ENCODE assay signal across 8 cellular contexts in genomic region chr1:31762726-31763670, GRCh38. TPM values are rescaled to one million over a fixed set of nuclear protein-coding genes. Genes with fewer than 3 reads are reported as not detected.
A peak's percentile ranks its signal among the peaks of the same experiment; 100 is the strongest.
DNase-seq lines count a peak whose midpoint lies in the region; ATAC-seq, FAIRE-seq and TF ChIP-seq lines count a peak whose summit lies in the region.

No MANE protein-coding gene starts in this region.

- TF ChIP-seq CTCF in astrocyte (IDR thresholded peaks at IDR 0.05; ENCODE audit: insufficient read depth, low read depth, low read length), result peak; percentile 23
- TF ChIP-seq CTCF in hepatocyte (IDR thresholded peaks at IDR 0.05; ENCODE audit: poor library complexity), result peak; percentile 60
- peak; percentile 72 for TF ChIP-seq CTCF in retinal pigment epithelial cell (conservative IDR thresholded peaks at IDR 0.05; ENCODE audit: low read depth, low read length)
- no peak for TF ChIP-seq CTCF in lower leg skin (IDR thresholded peaks at IDR 0.05)

- WGBS in hepatocyte (ENCODE audit: low lambda C conversion rate, missing lambda C conversion rate), result 1% methylated on average over 39 of the region's 60 CpGs
- 0 to 2% methylated on average over 43 to 47 of the region's 60 CpGs for WGBS in lower leg skin, 2 donors

- H3K4me2 ChIP-seq in astrocyte (ENCODE audit: low read length) (peak overlapping the region; percentile 93), hepatocyte (peak overlapping the region; percentile 99)

- H3K36me3 Mint-ChIP-seq in T-helper 17 cell (ENCODE audit: low read depth) (no peaks in the 10 kb centered on the region), astrocyte (ENCODE audit: low read depth, unreplicated experiment) (no peaks in the 10 kb centered on the region)

- H3K4me1 ChIP-seq in ES-I3 (ENCODE audit: insufficient read depth, low read length), result peaks cover 52% of the 10 kb centered on the region
- H3K4me1 ChIP-seq in astrocyte (ENCODE audit: insufficient read depth, low read length), result peaks cover 45% of the 10 kb centered on the region
- H3K4me1 ChIP-seq in hepatocyte (ENCODE audit: insufficient read depth), result peaks cover 34% of the 10 kb centered on the region

- intact Hi-C loops in lower leg skin (cut with DNase I; ENCODE audit: low total_unique reads), result no loop called here

- H3K36me3 ChIP-seq in ES-I3 (ENCODE audit: insufficient read depth, low read length), result no peaks in the 10 kb centered on the region
- no peaks in the 10 kb centered on the region for H3K36me3 ChIP-seq in astrocyte (ENCODE audit: insufficient read depth, low read length)
- no peaks in the 10 kb centered on the region for H3K36me3 ChIP-seq in hepatocyte (replicated peaks; ENCODE audit: insufficient read depth, low read depth)

- peak; percentile 64 for ATAC-seq in T-helper 17 cell
- no peak for ATAC-seq in HG02870 (IDR thresholded peaks at IDR 0.05; ENCODE audit: unreplicated experiment)

- DNase-seq in NCI-H1092 (lab: John Stamatoyannopoulos, UW), result peak; percentile 75
- peak; percentile 65 to 68 (median 68) for DNase-seq in T-helper 17 cell
- DNase-seq in astrocyte (ENCODE audit: low read depth), result no peak
- DNase-seq in hepatocyte (ENCODE audit: low spot score), result peak; percentile 90
- DNase-seq in retinal pigment epithelial cell (ENCODE audit: low read depth), result no peak
- DNase-seq in lower leg skin (ENCODE audit: low spot score in 2 of 2), result no peak

- H3K9ac ChIP-seq in ES-I3 (ENCODE audit: low read depth, low read length), result peak overlapping the region; percentile 55; the same call in 1 of the 2 replicates
- peak overlapping the region; percentile 55 for H3K9ac ChIP-seq in astrocyte (ENCODE audit: low read length)

- H3K27me3 Mint-ChIP-seq in T-helper 17 cell (no peaks in the 10 kb centered on the region), astrocyte (ENCODE audit: low read depth, unreplicated experiment) (peaks cover 17% of the 10 kb centered on the region)

- H3K4me3 ChIP-seq in astrocyte (ENCODE audit: insufficient read depth, low read depth, low read length) (peak overlapping the region; percentile 61), hepatocyte (peak overlapping the region; percentile 82), retinal pigment epithelial cell (ENCODE audit: low read length) (peak overlapping the region; percentile 49), lower leg skin (ENCODE audit: low read depth, poor library complexity, severe bottlenecking) (no peak overlapping the region)

- no peak for TF ChIP-seq POLR2A in lower leg skin (IDR thresholded peaks at IDR 0.05)

- H3K27ac Mint-ChIP-seq in T-helper 17 cell (no peak overlapping the region), astrocyte (ENCODE audit: unreplicated experiment) (no peak overlapping the region)

- H2AFZ ChIP-seq in astrocyte (ENCODE audit: low read depth, low read length) (peak overlapping the region; percentile 76), hepatocyte (no peak overlapping the region)

- H3K4me3 Mint-ChIP-seq in T-helper 17 cell, result peak overlapping the region; percentile 91
- H3K4me3 Mint-ChIP-seq in astrocyte (ENCODE audit: unreplicated experiment), result peak overlapping the region; percentile 89

- H4K20me1 ChIP-seq in astrocyte (ENCODE audit: insufficient read depth, low read length) (peaks cover 15% of the 10 kb centered on the region), hepatocyte (ENCODE audit: insufficient read depth, poor library complexity, severe bottlenecking) (no peaks in the 10 kb centered on the region)

- H3K27me3 ChIP-seq in astrocyte (ENCODE audit: insufficient read depth, low read length) (no peaks in the 10 kb centered on the region), hepatocyte (peaks cover 22% of the 10 kb centered on the region)

- H3K9me3 Mint-ChIP-seq in astrocyte (ENCODE audit: unreplicated experiment), result no peaks in the 10 kb centered on the region

- no peak for FAIRE-seq in astrocyte (lab: Jason Lieb, UNC)

- H3K4me1 Mint-ChIP-seq in T-helper 17 cell (peaks cover 18% of the 10 kb centered on the region), astrocyte (ENCODE audit: low read depth, unreplicated experiment) (peaks cover 24% of the 10 kb centered on the region)

- H3K27ac ChIP-seq in astrocyte (ENCODE audit: low read depth, low read length), result no peak overlapping the region
- no peak overlapping the region for H3K27ac ChIP-seq in hepatocyte

- H3K79me2 ChIP-seq in astrocyte (ENCODE audit: insufficient read depth, low read length) (peaks cover 2% of the 10 kb centered on the region), hepatocyte (peaks cover 12% of the 10 kb centered on the region)

- no peaks in the 10 kb centered on the region for H3K9me2 ChIP-seq in hepatocyte (replicated peaks; ENCODE audit: insufficient read depth)

- H3K9me3 ChIP-seq in ES-I3 (ENCODE audit: control insufficient read depth, insufficient read depth, low read length) (no peaks in the 10 kb centered on the region), T-helper 17 cell (ENCODE audit: control insufficient read depth, low read length, poor library complexity, severe bottlenecking) (no peaks in the 10 kb centered on the region), astrocyte (ENCODE audit: insufficient read depth, low read depth, low read length) (no peaks in the 10 kb centered on the region), hepatocyte (ENCODE audit: low read depth) (no peaks in the 10 kb centered on the region)

RNA-seq across cellular contexts. Expression of gene ADGRB2, which starts 1.1 kb away (rescaled TPM):
- total RNA-seq in T-helper 17 cell (1 to 10 TPM; 1.0 to 1.4 TPM), astrocyte (25.1 and 25.8 TPM in 2 replicates), hepatocyte (6.0 and 10.5 TPM in 2 replicates), lower leg skin (1 to 10 TPM; 2.2 to 4.6 (median 3.3) TPM)
- 7.7 and 7.8 TPM in 2 replicates for polyA plus RNA-seq in hepatocyte

RNA-seq across cellular contexts. Expression of gene SPOCD1, which starts 52.8 kb away (rescaled TPM):
- total RNA-seq in T-helper 17 cell (1 to 10 TPM in 1 of 2 donors, under 1 TPM in 1; 0.30 to 7.5 TPM), astrocyte (27.8 and 28.0 TPM in 2 replicates), hepatocyte (1.4 and 2.3 TPM in 2 replicates), lower leg skin (under 1 TPM in 2 of 4 donors, not detected in 2; 0.13 to 0.51 TPM)
- polyA plus RNA-seq in hepatocyte, result 2.8 and 2.9 TPM in 2 replicates

RNA-seq across cellular contexts. Expression of gene COL16A1, which starts 59.2 kb away (rescaled TPM):
- total RNA-seq in T-helper 17 cell (not detected), astrocyte (42.9 and 56.5 TPM in 2 replicates), hepatocyte (95.1 and 127 TPM in 2 replicates), lower leg skin (100 to 1,000 TPM in 2 of 4 donors, 10 to 100 TPM in 2; 79.7 to 128 (median 94.7) TPM)
- polyA plus RNA-seq in hepatocyte, result 90.2 and 116 TPM in 2 replicates

Comparison
In these comparisons a context has a peak if more than half of its experiments do, and no peak if none do; other contexts are left out.
1. DNase-seq: peak in NCI-H1092 (single experiment), T-helper 17 cell (3 of 3) and hepatocyte (single experiment); none in astrocyte (single experiment), retinal pigment epithelial cell (single experiment) and lower leg skin (0 of 2).
2. CTCF ChIP-seq: peak in astrocyte (single experiment), hepatocyte (single experiment) and retinal pigment epithelial cell (single experiment); none in lower leg skin (0 of 3).
3. RNA of gene COL16A1, which starts 59.2 kb away (total RNA-seq): 95.1 to 127 TPM in hepatocyte, 79.7 to 128 TPM in lower leg skin and 42.9 to 56.5 TPM in astrocyte; not detected in T-helper 17 cell; every median in the first group is over 10 times any median in the second.